In genomic region chr2:65056215-65056989, GRCh38 we compare ENCODE assay signal across 1 cellular context.
TF ChIP-seq lines count a peak whose summit lies in the region.

A gene with protein sequence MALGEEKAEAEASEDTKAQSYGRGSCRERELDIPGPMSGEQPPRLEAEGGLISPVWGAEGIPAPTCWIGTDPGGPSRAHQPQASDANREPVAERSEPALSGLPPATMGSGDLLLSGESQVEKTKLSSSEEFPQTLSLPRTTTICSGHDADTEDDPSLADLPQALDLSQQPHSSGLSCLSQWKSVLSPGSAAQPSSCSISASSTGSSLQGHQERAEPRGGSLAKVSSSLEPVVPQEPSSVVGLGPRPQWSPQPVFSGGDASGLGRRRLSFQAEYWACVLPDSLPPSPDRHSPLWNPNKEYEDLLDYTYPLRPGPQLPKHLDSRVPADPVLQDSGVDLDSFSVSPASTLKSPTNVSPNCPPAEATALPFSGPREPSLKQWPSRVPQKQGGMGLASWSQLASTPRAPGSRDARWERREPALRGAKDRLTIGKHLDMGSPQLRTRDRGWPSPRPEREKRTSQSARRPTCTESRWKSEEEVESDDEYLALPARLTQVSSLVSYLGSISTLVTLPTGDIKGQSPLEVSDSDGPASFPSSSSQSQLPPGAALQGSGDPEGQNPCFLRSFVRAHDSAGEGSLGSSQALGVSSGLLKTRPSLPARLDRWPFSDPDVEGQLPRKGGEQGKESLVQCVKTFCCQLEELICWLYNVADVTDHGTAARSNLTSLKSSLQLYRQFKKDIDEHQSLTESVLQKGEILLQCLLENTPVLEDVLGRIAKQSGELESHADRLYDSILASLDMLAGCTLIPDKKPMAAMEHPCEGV (plus strand): TSS chr2:65056416. CDS start chr2:65069445, 13,029 bp downstream.

TF ChIP-seq in HEK293, 187 proteins besides CTCF, POLR2A, EP300 and RAD21 (continued from another document and continues in another):
- TF ChIP-seq ZNF155 (tag by site-specific recombination; IDR thresholded peaks at IDR 0.05): no peak
- no peak for TF ChIP-seq ZNF292 (tag by site-specific recombination; IDR thresholded peaks at IDR 0.05; ENCODE audit: borderline replicate concordance, low read depth)
- no peak for TF ChIP-seq ZNF157 (tag by site-specific recombination; IDR thresholded peaks at IDR 0.05)
- no peak for TF ChIP-seq TCF7L2 (IDR thresholded peaks at IDR 0.05; ENCODE audit: borderline replicate concordance, low read depth, low read length)
- no peak for TF ChIP-seq ZNF837 (tag by site-specific recombination; IDR thresholded peaks at IDR 0.05)
- TF ChIP-seq IKZF3 (tag by site-specific recombination; IDR thresholded peaks at IDR 0.05): no peak
- TF ChIP-seq ZNF529 (tag by site-specific recombination; IDR thresholded peaks at IDR 0.05; ENCODE audit: insufficient replicate concordance): no peak
- TF ChIP-seq SP7 (tag by site-specific recombination; IDR thresholded peaks at IDR 0.05): no peak
- TF ChIP-seq ZFP37 (tag by site-specific recombination; IDR thresholded peaks at IDR 0.05): no peak
- peak; percentile 77 for TF ChIP-seq GLIS1 (tag by site-specific recombination; IDR thresholded peaks at IDR 0.05)
- TF ChIP-seq, protein P1, sequence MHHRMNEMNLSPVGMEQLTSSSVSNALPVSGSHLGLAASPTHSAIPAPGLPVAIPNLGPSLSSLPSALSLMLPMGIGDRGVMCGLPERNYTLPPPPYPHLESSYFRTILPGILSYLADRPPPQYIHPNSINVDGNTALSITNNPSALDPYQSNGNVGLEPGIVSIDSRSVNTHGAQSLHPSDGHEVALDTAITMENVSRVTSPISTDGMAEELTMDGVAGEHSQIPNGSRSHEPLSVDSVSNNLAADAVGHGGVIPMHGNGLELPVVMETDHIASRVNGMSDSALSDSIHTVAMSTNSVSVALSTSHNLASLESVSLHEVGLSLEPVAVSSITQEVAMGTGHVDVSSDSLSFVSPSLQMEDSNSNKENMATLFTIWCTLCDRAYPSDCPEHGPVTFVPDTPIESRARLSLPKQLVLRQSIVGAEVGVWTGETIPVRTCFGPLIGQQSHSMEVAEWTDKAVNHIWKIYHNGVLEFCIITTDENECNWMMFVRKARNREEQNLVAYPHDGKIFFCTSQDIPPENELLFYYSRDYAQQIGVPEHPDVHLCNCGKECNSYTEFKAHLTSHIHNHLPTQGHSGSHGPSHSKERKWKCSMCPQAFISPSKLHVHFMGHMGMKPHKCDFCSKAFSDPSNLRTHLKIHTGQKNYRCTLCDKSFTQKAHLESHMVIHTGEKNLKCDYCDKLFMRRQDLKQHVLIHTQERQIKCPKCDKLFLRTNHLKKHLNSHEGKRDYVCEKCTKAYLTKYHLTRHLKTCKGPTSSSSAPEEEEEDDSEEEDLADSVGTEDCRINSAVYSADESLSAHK (tag by site-specific recombination; IDR thresholded peaks at IDR 0.05): no peak
- TF ChIP-seq ZNF776 (tag by site-specific recombination; IDR thresholded peaks at IDR 0.05; ENCODE audit: borderline replicate concordance): no peak
- TF ChIP-seq, protein P2, sequence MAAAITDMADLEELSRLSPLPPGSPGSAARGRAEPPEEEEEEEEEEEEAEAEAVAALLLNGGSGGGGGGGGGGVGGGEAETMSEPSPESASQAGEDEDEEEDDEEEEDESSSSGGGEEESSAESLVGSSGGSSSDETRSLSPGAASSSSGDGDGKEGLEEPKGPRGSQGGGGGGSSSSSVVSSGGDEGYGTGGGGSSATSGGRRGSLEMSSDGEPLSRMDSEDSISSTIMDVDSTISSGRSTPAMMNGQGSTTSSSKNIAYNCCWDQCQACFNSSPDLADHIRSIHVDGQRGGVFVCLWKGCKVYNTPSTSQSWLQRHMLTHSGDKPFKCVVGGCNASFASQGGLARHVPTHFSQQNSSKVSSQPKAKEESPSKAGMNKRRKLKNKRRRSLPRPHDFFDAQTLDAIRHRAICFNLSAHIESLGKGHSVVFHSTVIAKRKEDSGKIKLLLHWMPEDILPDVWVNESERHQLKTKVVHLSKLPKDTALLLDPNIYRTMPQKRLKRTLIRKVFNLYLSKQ (tag by site-specific recombination; IDR thresholded peaks at IDR 0.05; ENCODE audit: borderline replicate concordance): no peak
- no peak for TF ChIP-seq ZNF121 (tag by site-specific recombination; IDR thresholded peaks at IDR 0.05)
- no peak for TF ChIP-seq ZNF184 (tag by site-specific recombination; IDR thresholded peaks at IDR 0.05)
- no peak for TF ChIP-seq ZNF426 (tag by site-specific recombination; IDR thresholded peaks at IDR 0.05)
- TF ChIP-seq ZNF624 (tag by site-specific recombination; IDR thresholded peaks at IDR 0.05): no peak
- peak; percentile 10; the same call in 1 of the 2 replicates for TF ChIP-seq ZFHX2 (tag by site-specific recombination; conservative IDR thresholded peaks at IDR 0.05)
- TF ChIP-seq ZNF280D (tag by site-specific recombination; IDR thresholded peaks at IDR 0.05): no peak
- peak; percentile 7; the same call in 1 of the 2 replicates for TF ChIP-seq KLF7 (tag by site-specific recombination; IDR thresholded peaks at IDR 0.05; ENCODE audit: borderline replicate concordance)
- TF ChIP-seq, protein P3, sequence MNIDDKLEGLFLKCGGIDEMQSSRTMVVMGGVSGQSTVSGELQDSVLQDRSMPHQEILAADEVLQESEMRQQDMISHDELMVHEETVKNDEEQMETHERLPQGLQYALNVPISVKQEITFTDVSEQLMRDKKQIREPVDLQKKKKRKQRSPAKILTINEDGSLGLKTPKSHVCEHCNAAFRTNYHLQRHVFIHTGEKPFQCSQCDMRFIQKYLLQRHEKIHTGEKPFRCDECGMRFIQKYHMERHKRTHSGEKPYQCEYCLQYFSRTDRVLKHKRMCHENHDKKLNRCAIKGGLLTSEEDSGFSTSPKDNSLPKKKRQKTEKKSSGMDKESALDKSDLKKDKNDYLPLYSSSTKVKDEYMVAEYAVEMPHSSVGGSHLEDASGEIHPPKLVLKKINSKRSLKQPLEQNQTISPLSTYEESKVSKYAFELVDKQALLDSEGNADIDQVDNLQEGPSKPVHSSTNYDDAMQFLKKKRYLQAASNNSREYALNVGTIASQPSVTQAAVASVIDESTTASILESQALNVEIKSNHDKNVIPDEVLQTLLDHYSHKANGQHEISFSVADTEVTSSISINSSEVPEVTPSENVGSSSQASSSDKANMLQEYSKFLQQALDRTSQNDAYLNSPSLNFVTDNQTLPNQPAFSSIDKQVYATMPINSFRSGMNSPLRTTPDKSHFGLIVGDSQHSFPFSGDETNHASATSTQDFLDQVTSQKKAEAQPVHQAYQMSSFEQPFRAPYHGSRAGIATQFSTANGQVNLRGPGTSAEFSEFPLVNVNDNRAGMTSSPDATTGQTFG (tag by site-specific recombination; IDR thresholded peaks at IDR 0.05; ENCODE audit: borderline replicate concordance): no peak
- TF ChIP-seq ZBTB44 (tag by site-specific recombination; IDR thresholded peaks at IDR 0.05): 0 out of 2 replicates have a peak, but pooled peaks have one; percentile 18
- no peak for TF ChIP-seq HOXA7 (CRISPR knock-in tag; IDR thresholded peaks at IDR 0.05; ENCODE audit: borderline replicate concordance)
- TF ChIP-seq ZNF221 (tag by site-specific recombination; IDR thresholded peaks at IDR 0.05; ENCODE audit: borderline replicate concordance): no peak
- TF ChIP-seq GLIS2 (tag by site-specific recombination; IDR thresholded peaks at IDR 0.05): no peak
- no peak for TF ChIP-seq ZNF311 (tag by site-specific recombination; IDR thresholded peaks at IDR 0.05; ENCODE audit: borderline replicate concordance)
- TF ChIP-seq ZSCAN5A (tag by site-specific recombination; IDR thresholded peaks at IDR 0.05): no peak
- no peak for TF ChIP-seq ZNF544 (tag by site-specific recombination; IDR thresholded peaks at IDR 0.05)
- no peak for TF ChIP-seq ZNF670 (tag by site-specific recombination; IDR thresholded peaks at IDR 0.05; ENCODE audit: low read depth)
- TF ChIP-seq SP3 (tag by site-specific recombination; IDR thresholded peaks at IDR 0.05): peak; percentile 97
- TF ChIP-seq ZNF132 (tag by site-specific recombination; IDR thresholded peaks at IDR 0.05; ENCODE audit: borderline replicate concordance): no peak
- TF ChIP-seq ZNF660 (tag by site-specific recombination; IDR thresholded peaks at IDR 0.05): no peak; the same call in none of the 2 replicates
- TF ChIP-seq ZNF112 (tag by site-specific recombination; IDR thresholded peaks at IDR 0.05): no peak
- no peak for TF ChIP-seq SETDB1 (IDR thresholded peaks at IDR 0.05; ENCODE audit: insufficient read length, low read length)
- TF ChIP-seq ZBTB21 (tag by site-specific recombination; IDR thresholded peaks at IDR 0.05): no peak
- no peak; the same call in 1 of the 2 replicates for TF ChIP-seq ZNF366 (tag by site-specific recombination; conservative IDR thresholded peaks at IDR 0.05)
- no peak for TF ChIP-seq ZNF600 (tag by site-specific recombination; IDR thresholded peaks at IDR 0.05)
- no peak for TF ChIP-seq ZNF16 (tag by site-specific recombination; IDR thresholded peaks at IDR 0.05; ENCODE audit: low read depth)
- TF ChIP-seq RBAK (tag by site-specific recombination; IDR thresholded peaks at IDR 0.05): no peak
- no peak for TF ChIP-seq BCL11B (tag by site-specific recombination; IDR thresholded peaks at IDR 0.05; ENCODE audit: low read depth)
- no peak for TF ChIP-seq ZNF169 (tag by site-specific recombination; IDR thresholded peaks at IDR 0.05)
- no peak for TF ChIP-seq GLI4 (tag by site-specific recombination; IDR thresholded peaks at IDR 0.05)
- TF ChIP-seq ZNF555 (tag by site-specific recombination; conservative IDR thresholded peaks at IDR 0.05): no peak
- TF ChIP-seq ZBTB20 (tag by site-specific recombination; IDR thresholded peaks at IDR 0.05): 0 out of 2 replicates have a peak, but pooled peaks have one; percentile 25
- TF ChIP-seq ELK4 (IDR thresholded peaks at IDR 0.05; ENCODE audit: borderline replicate concordance, low read depth, low read length): no peak
- no peak for TF ChIP-seq ZBTB1 (tag by site-specific recombination; IDR thresholded peaks at IDR 0.05)
- no peak for TF ChIP-seq ZNF223 (tag by site-specific recombination; IDR thresholded peaks at IDR 0.05)
- TF ChIP-seq ZNF362 (tag by site-specific recombination; IDR thresholded peaks at IDR 0.05): no peak
